ENCODE assay signal across 2 cellular contexts in genomic region chr17:58515286-58515685, GRCh38.
TF ChIP-seq lines count a peak whose summit lies in the region.

No MANE protein-coding gene starts in this region.

TF ChIP-seq in GM23338, 12 proteins besides CTCF, POLR2A, EP300 and RAD21 (continued from another document):
- TF ChIP-seq, protein P1, sequence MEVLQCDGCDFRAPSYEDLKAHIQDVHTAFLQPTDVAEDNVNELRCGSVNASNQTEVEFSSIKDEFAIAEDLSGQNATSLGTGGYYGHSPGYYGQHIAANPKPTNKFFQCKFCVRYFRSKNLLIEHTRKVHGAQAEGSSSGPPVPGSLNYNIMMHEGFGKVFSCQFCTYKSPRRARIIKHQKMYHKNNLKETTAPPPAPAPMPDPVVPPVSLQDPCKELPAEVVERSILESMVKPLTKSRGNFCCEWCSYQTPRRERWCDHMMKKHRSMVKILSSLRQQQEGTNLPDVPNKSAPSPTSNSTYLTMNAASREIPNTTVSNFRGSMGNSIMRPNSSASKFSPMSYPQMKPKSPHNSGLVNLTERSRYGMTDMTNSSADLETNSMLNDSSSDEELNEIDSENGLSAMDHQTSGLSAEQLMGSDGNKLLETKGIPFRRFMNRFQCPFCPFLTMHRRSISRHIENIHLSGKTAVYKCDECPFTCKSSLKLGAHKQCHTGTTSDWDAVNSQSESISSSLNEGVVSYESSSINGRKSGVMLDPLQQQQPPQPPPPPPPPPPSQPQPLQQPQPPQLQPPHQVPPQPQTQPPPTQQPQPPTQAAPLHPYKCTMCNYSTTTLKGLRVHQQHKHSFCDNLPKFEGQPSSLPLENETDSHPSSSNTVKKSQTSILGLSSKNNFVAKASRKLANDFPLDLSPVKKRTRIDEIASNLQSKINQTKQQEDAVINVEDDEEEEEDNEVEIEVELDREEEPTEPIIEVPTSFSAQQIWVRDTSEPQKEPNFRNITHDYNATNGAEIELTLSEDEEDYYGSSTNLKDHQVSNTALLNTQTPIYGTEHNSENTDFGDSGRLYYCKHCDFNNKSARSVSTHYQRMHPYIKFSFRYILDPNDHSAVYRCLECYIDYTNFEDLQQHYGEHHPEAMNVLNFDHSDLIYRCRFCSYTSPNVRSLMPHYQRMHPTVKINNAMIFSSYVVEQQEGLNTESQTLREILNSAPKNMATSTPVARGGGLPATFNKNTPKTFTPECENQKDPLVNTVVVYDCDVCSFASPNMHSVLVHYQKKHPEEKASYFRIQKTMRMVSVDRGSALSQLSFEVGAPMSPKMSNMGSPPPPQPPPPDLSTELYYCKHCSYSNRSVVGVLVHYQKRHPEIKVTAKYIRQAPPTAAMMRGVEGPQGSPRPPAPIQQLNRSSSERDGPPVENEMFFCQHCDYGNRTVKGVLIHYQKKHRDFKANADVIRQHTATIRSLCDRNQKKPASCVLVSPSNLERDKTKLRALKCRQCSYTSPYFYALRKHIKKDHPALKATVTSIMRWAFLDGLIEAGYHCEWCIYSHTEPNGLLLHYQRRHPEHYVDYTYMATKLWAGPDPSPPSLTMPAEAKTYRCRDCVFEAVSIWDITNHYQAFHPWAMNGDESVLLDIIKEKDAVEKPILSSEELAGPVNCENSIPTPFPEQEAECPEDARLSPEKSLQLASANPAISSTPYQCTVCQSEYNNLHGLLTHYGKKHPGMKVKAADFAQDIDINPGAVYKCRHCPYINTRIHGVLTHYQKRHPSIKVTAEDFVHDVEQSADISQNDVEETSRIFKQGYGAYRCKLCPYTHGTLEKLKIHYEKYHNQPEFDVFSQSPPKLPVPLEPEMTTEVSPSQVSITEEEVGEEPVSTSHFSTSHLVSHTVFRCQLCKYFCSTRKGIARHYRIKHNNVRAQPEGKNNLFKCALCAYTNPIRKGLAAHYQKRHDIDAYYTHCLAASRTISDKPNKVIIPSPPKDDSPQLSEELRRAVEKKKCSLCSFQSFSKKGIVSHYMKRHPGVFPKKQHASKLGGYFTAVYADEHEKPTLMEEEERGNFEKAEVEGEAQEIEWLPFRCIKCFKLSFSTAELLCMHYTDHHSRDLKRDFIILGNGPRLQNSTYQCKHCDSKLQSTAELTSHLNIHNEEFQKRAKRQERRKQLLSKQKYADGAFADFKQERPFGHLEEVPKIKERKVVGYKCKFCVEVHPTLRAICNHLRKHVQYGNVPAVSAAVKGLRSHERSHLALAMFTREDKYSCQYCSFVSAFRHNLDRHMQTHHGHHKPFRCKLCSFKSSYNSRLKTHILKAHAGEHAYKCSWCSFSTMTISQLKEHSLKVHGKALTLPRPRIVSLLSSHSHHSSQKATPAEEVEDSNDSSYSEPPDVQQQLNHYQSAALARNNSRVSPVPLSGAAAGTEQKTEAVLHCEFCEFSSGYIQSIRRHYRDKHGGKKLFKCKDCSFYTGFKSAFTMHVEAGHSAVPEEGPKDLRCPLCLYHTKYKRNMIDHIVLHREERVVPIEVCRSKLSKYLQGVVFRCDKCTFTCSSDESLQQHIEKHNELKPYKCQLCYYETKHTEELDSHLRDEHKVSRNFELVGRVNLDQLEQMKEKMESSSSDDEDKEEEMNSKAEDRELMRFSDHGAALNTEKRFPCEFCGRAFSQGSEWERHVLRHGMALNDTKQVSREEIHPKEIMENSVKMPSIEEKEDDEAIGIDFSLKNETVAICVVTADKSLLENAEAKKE (CRISPR knock-in tag; IDR thresholded peaks at IDR 0.05) = no peak
- TF ChIP-seq NANOG (IDR thresholded peaks at IDR 0.05; ENCODE audit: borderline replicate concordance) (no peak), CREB1 (CRISPR knock-in tag; IDR thresholded peaks at IDR 0.05; ENCODE audit: low read depth) (no peak), ZNF114 (CRISPR knock-in tag; IDR thresholded peaks at IDR 0.05) (no peak), JUNB (IDR thresholded peaks at IDR 0.05; ENCODE audit: unreplicated experiment) (no peak), ZNF331 (CRISPR knock-in tag; IDR thresholded peaks at IDR 0.05; ENCODE audit: low read depth) (no peak)

TF ChIP-seq in WTC11, 78 proteins besides CTCF, POLR2A, EP300 and RAD21 (continued from another document):
- TF ChIP-seq, protein P2, sequence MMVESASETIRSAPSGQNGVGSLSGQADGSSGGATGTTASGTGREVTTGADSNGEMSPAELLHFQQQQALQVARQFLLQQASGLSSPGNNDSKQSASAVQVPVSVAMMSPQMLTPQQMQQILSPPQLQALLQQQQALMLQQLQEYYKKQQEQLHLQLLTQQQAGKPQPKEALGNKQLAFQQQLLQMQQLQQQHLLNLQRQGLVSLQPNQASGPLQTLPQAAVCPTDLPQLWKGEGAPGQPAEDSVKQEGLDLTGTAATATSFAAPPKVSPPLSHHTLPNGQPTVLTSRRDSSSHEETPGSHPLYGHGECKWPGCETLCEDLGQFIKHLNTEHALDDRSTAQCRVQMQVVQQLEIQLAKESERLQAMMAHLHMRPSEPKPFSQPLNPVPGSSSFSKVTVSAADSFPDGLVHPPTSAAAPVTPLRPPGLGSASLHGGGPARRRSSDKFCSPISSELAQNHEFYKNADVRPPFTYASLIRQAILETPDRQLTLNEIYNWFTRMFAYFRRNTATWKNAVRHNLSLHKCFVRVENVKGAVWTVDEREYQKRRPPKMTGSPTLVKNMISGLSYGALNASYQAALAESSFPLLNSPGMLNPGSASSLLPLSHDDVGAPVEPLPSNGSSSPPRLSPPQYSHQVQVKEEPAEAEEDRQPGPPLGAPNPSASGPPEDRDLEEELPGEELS (CRISPR knock-in tag; IDR thresholded peaks at IDR 0.05) = no peak
